ENCODE assay signal across 8 cellular contexts in the genomic region with DNA sequence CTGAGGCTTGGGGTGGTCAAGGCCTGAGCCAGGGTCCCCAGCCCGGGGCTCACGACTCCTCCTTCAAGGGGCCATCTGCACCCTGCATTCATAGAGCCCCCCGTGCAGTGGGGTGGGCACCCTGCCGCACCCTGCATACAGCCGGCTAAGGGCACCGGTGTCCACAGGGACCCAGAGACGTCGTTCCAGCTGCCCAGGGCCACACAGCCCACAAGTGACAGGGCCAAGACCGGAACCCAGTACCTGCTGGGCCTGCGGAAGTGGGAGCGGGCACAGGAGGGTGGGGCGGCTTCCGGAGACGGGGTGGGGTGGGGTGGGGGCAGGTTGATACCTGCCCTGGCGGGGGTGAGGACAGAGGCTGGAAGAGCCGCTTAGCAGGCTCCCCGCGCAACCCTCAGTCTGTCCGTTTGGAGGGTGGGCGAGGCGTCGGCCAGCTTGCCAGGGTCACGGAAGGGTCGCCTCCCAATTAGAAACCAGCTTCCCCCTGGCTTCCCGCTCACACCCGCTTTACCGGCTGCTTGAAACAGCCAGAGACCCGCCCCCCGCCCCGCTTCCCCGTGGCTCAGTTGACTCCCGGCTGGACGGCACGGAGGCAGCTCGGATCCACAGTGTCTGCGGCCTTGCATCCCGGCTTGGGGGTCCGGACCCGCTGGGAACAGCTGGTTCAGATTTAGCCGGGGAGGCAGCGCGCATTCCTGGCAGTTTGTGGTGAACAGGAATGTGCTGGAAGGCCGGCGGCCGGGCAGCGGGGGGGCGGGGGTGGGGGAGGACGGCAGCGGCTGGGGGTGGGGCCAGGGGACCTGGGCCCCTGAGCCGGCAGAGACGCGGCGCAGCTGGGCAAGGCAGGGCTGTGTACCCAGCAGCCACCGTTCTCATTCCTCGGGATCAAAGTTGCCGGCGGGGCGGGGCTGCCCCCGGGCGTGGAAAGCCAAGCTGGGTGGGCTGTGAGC. TPM values are rescaled to one million over a fixed set of nuclear protein-coding genes. Genes with fewer than 3 reads are reported as not detected.
DNase-seq lines count a peak whose midpoint lies in the region; ATAC-seq and TF ChIP-seq lines count a peak whose summit lies in the region.

No MANE protein-coding gene starts in this region.

- H3K36me3 Mint-ChIP-seq in activated naive CD4-positive, alpha-beta T cell treated with anti-CD3 and anti-CD28 coated beads, Interleukin-2, amount 50 U/mL, for 72 hours: peaks cover 19 to 26% of the 10 kb centered on the region in 2 donors

- H2BK12ac ChIP-seq in trophoblast cell (ENCODE audit: low read length): no peak overlapping the region

- peaks cover 0 to 16% (median 0%) of the 10 kb centered on the region in 3 donors for H3K36me3 ChIP-seq in Peyer's patch
- H3K36me3 ChIP-seq in trophoblast cell (ENCODE audit: control insufficient read depth in 1 of 2, insufficient read depth in 2 of 2, low read length in 2 of 2): peaks cover 27 to 30% of the 10 kb centered on the region in 2 experiments

- peak overlapping the region; percentile 100 for H3K4ac ChIP-seq in trophoblast cell (ENCODE audit: low read depth, low read length)

- peak overlapping the region; percentile 87 to 99 (median 96) for H3K27ac ChIP-seq in Peyer's patch
- peak overlapping the region; percentile 69 for H3K27ac ChIP-seq in trophoblast cell (ENCODE audit: low read depth, low read length)

- peak; percentile 98 for DNase-seq in AG10803 (ENCODE audit: low read depth)
- peak; percentile 80 to 88 (median 81) for DNase-seq in Peyer's patch
- no peak for DNase-seq in activated naive CD4-positive, alpha-beta T cell treated with anti-CD3 and anti-CD28 coated beads, Interleukin-2, amount 50 U/mL, for 72 hours (ENCODE audit: low spot score in 2 of 2)
- peak; percentile 75 for DNase-seq in Right ventricle myocardium superior
- DNase-seq in trophoblast cell: peak; percentile 47 to 52
- no peak for DNase-seq in NCI-H187 treated with DMSO at 0.1 percent for 48 hours (lab: John Stamatoyannopoulos, UW)

- H3K27ac Mint-ChIP-seq in activated naive CD4-positive, alpha-beta T cell treated with anti-CD3 and anti-CD28 coated beads, Interleukin-2, amount 50 U/mL, for 72 hours: peak overlapping the region in 1 of 2 donors; percentile 86

- H4K12ac ChIP-seq in trophoblast cell (ENCODE audit: low read depth, low read length): peak overlapping the region; percentile 39

- peak overlapping the region; percentile 34 for H2BK120ac ChIP-seq in trophoblast cell (ENCODE audit: insufficient read depth, low read length, poor library complexity)

- peak overlapping the region; percentile 84 for H3K9ac ChIP-seq in trophoblast cell (ENCODE audit: low read length)

- WGBS in trophoblast cell (ENCODE audit: extremely low coverage, insufficient coverage, insufficient read length): no CpG with 5 or more reads among the region's 60 CpGs

- peak overlapping the region; percentile 25 for H3K14ac ChIP-seq in trophoblast cell (ENCODE audit: low read length)

- peak overlapping the region; percentile 58 for H2BK5ac ChIP-seq in trophoblast cell (ENCODE audit: low read depth, low read length, poor library complexity)

- H3K9me3 Mint-ChIP-seq in activated naive CD4-positive, alpha-beta T cell treated with anti-CD3 and anti-CD28 coated beads, Interleukin-2, amount 50 U/mL, for 72 hours: peaks cover 0 to under 1% of the 10 kb centered on the region in 2 donors

- H3K79me1 ChIP-seq in trophoblast cell (ENCODE audit: low read length): peaks cover 27% of the 10 kb centered on the region

- H3K4me3 ChIP-seq in AG10803 (ENCODE audit: low read length) (peak overlapping the region; percentile 97), Peyer's patch (peak overlapping the region; percentile 81 to 96 (median 86)), trophoblast cell (ENCODE audit: low read depth, low read length) (peak overlapping the region; percentile 97)

- peak overlapping the region; percentile 90 for H3K4me2 ChIP-seq in trophoblast cell (ENCODE audit: low read length)

- H3K4me1 ChIP-seq in Peyer's patch (peaks cover 0 to 39% (median 11%) of the 10 kb centered on the region in 4 donors), trophoblast cell (ENCODE audit: control insufficient read depth in 1 of 2, insufficient read depth in 2 of 2, low read length in 2 of 2) (peaks cover 0 to 9% of the 10 kb centered on the region in 2 experiments)

- H2AK5ac ChIP-seq in trophoblast cell (ENCODE audit: low read length): peak overlapping the region; percentile 82

- in situ Hi-C loops in GM18951 (cut with MboI; ENCODE audit: low sequenced_read_pairs, unreplicated experiment): no loop called here

- H3K9me3 ChIP-seq in Peyer's patch: no peaks in the 10 kb centered on the region
- peaks cover 4% of the 10 kb centered on the region for H3K9me3 ChIP-seq in trophoblast cell (ENCODE audit: insufficient read depth, low read depth, low read length)

- intact Hi-C loops in Right ventricle myocardium superior (cut with DNase I): loop anchor here (10.0 kb wide), 1 partner anchor 207 kb away; a partner anchor contains a TSS

- no peak overlapping the region for H3K23ac ChIP-seq in trophoblast cell (ENCODE audit: low read length)

- peak overlapping the region; percentile 59 for H4K8ac ChIP-seq in trophoblast cell (ENCODE audit: low read depth, low read length)

- peaks cover 36% of the 10 kb centered on the region for H3K79me2 ChIP-seq in trophoblast cell (ENCODE audit: control insufficient read depth, insufficient read depth, low read length, poor library complexity)

- TF ChIP-seq CTCF in AG10803 (conservative IDR thresholded peaks at IDR 0.05; ENCODE audit: low read length) (no peak), Peyer's patch (IDR thresholded peaks at IDR 0.05) (no peak)

- peak overlapping the region; percentile 82 for H3K18ac ChIP-seq in trophoblast cell (ENCODE audit: low read length)

- H3K27me3 ChIP-seq in Peyer's patch (no peaks in the 10 kb centered on the region), trophoblast cell (ENCODE audit: insufficient read depth, low read length) (no peaks in the 10 kb centered on the region)

- TF ChIP-seq POLR2A in GM18951 (IDR thresholded peaks at IDR 0.05; ENCODE audit: extremely low read depth, insufficient read depth, insufficient read length): peak; percentile 58
- TF ChIP-seq POLR2A in Peyer's patch (IDR thresholded peaks at IDR 0.05): peak in 1 of 2 donors; percentile 27

- H4K91ac ChIP-seq in trophoblast cell (ENCODE audit: low read depth, low read length): peak overlapping the region; percentile 53

- no peak overlapping the region for H2AFZ ChIP-seq in trophoblast cell (ENCODE audit: insufficient read depth, low read length, poor library complexity)

- ATAC-seq in activated naive CD4-positive, alpha-beta T cell treated with anti-CD3 and anti-CD28 coated beads, Interleukin-2, amount 50 U/mL, for 72 hours: peak; percentile 29 to 56
- ATAC-seq in Right ventricle myocardium superior (ENCODE audit: poor library complexity) (peak; percentile 70), HG02798 (IDR thresholded peaks at IDR 0.05; ENCODE audit: poor library complexity, unreplicated experiment) (no peak)

RNA-seq across cellular contexts. Expression of a gene that starts 1.8 kb away (rescaled TPM):
- total RNA-seq in Peyer's patch (10 to 100 TPM; 20.6 to 47.0 (median 22.6) TPM), Right ventricle myocardium superior (69.8 TPM)
- total RNA-seq in activated naive CD4-positive, alpha-beta T cell treated with anti-CD3 and anti-CD28 coated beads, Interleukin-2, amount 50 U/mL, for 72 hours: 100 to 1,000 TPM; 187 to 254 TPM
- polyA plus RNA-seq in trophoblast cell (2013): 349 and 351 TPM in 2 replicates

RNA-seq across cellular contexts. Expression of a gene that starts 6.9 kb away (rescaled TPM):
- total RNA-seq in Peyer's patch: not detected
- total RNA-seq in activated naive CD4-positive, alpha-beta T cell treated with anti-CD3 and anti-CD28 coated beads, Interleukin-2, amount 50 U/mL, for 72 hours: not detected
- not detected for total RNA-seq in Right ventricle myocardium superior
- polyA plus RNA-seq in trophoblast cell (2013): not detected in 2 replicates

RNA-seq across cellular contexts. Expression of a gene that starts 7.3 kb away (rescaled TPM):
- total RNA-seq in Peyer's patch: 100 to 1,000 TPM; 287 to 409 (median 366) TPM
- 100 to 1,000 TPM; 104 to 156 TPM for total RNA-seq in activated naive CD4-positive, alpha-beta T cell treated with anti-CD3 and anti-CD28 coated beads, Interleukin-2, amount 50 U/mL, for 72 hours
- 109 TPM for total RNA-seq in Right ventricle myocardium superior
- 99.6 and 108 TPM in 2 replicates for polyA plus RNA-seq in trophoblast cell (2013)

RNA-seq across cellular contexts. Expression of a gene that starts 11.7 kb away (rescaled TPM):
- total RNA-seq in Peyer's patch (100 to 1,000 TPM in 1 of 4 donors, 10 to 100 TPM in 3; 30.1 to 162 (median 72.1) TPM), Right ventricle myocardium superior (5.2 TPM)
- 100 to 1,000 TPM in 1 of 2 donors, 10 to 100 TPM in 1; 17.8 to 105 TPM for total RNA-seq in activated naive CD4-positive, alpha-beta T cell treated with anti-CD3 and anti-CD28 coated beads, Interleukin-2, amount 50 U/mL, for 72 hours
- 26.8 and 27.6 TPM in 2 replicates for polyA plus RNA-seq in trophoblast cell (2013)

RNA-seq across cellular contexts. Expression of a gene that starts 28.0 kb away (rescaled TPM):
- total RNA-seq in Peyer's patch (not detected), Right ventricle myocardium superior (not detected)
- total RNA-seq in activated naive CD4-positive, alpha-beta T cell treated with anti-CD3 and anti-CD28 coated beads, Interleukin-2, amount 50 U/mL, for 72 hours: under 1 TPM; 0.07 to 0.19 TPM
- 1.8 and 1.9 TPM in 2 replicates for polyA plus RNA-seq in trophoblast cell (2013)

Comparison
In these comparisons a context has a peak if more than half of its experiments do, and no peak if none do; other contexts are left out.
1. DNase-seq: peak in AG10803 (single experiment), Peyer's patch (3 of 3), Right ventricle myocardium superior (single experiment) and trophoblast cell (2 of 2); none in activated naive CD4-positive, alpha-beta T cell treated with anti-CD3 and anti-CD28 coated beads, Interleukin-2, amount 50 U/mL, for 72 hours (0 of 2) and NCI-H187 treated with DMSO at 0.1 percent for 48 hours (single experiment).
2. Peak in every context shown above with its lines, with median percentiles within 50 percentile points of each other: H3K4me3 ChIP-seq.